Comparison of ENCODE assay signal across 6 cellular contexts in the genomic region with DNA sequence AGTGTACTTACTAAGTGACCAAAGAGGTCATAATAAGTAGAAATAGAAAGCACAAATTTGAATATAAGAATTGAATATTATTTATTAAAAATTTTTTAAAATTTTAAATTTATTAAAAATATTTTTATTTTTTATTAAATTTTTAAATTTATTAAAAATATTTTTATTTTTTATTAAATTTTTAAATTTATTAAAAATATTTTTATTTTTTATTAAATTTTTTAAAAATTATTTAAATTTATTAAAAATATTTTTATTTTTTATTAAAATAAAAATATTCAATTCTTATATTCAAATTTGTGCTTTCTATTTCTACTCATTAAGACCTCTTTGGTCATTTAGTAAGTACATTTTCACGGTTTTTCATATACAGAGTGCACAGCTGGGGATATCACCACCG.
DNase-seq lines count a peak whose midpoint lies in the region; ATAC-seq, FAIRE-seq and TF ChIP-seq lines count a peak whose summit lies in the region.
"Not testable (repeated sequence)": the region's sequence is repeated elsewhere in the genome, so short reads cannot be mapped to it uniquely, and the experiment has no call there.

No MANE protein-coding gene starts in this region.

- H3K9me3 Mint-ChIP-seq in WTC11, result peaks cover 12% of the 10 kb centered on the region

- not testable (repeated sequence) for DNase-seq in RCC 7860 (ENCODE audit: low spot score); WTC11 (ENCODE audit: low spot score); pancreas

- H3K9me3 ChIP-seq in pancreas, result not testable (repeated sequence)

- intact Hi-C loops in pancreas (cut with DNase I), result not testable (repeated sequence)

- H3K27me3 ChIP-seq in pancreas, result not testable (repeated sequence)

- CTCF ChIA-PET in WTC11 (lab: Charles Lee), result not testable (repeated sequence)

- not testable (repeated sequence) for H3K36me3 ChIP-seq in pancreas

- not testable (repeated sequence) for H3K4me3 Mint-ChIP-seq in WTC11

- peak; percentile 99 for FAIRE-seq in A204.1 (lab: Jason Lieb, UNC)
- FAIRE-seq in RCC 7860 (lab: Jason Lieb, UNC), result peak; percentile 100
- FAIRE-seq in endometrium (lab: Jason Lieb, UNC), result peak; percentile 97
- FAIRE-seq in islet of Langerhans (lab: Jason Lieb, UNC), result peak; percentile 64
- FAIRE-seq in pancreas (lab: Jason Lieb, UNC), result peak; percentile 99

- WGBS in pancreas, 2 donors, result 86 to 97% methylated on average over 2 of the region's 2 CpGs

- POLR2A ChIA-PET in WTC11 (lab: Charles Lee), result not testable (repeated sequence)

- not testable (repeated sequence) for H3K27ac Mint-ChIP-seq in WTC11

- TF ChIP-seq CTCF in WTC11 (IDR thresholded peaks at IDR 0.05); pancreas (IDR thresholded peaks at IDR 0.05): not testable (repeated sequence)

- not testable (repeated sequence) for H3K4me3 ChIP-seq in pancreas

- not testable (repeated sequence) for H3K4me1 ChIP-seq in pancreas

- H3K4me1 Mint-ChIP-seq in WTC11, result not testable (repeated sequence)

- not testable (repeated sequence) for ATAC-seq in WTC11, pancreas

- not testable (repeated sequence) for H3K27me3 Mint-ChIP-seq in WTC11 (ENCODE audit: low read depth)

- not testable (repeated sequence) for H3K36me3 Mint-ChIP-seq in WTC11

- H3K27ac ChIP-seq in pancreas, result not testable (repeated sequence)

TF ChIP-seq in WTC11, 78 proteins besides CTCF, POLR2A, EP300 and RAD21:
- peak; percentile 95; the same call in 1 of the 2 replicates for TF ChIP-seq HMGA2 (CRISPR knock-in tag; IDR thresholded peaks at IDR 0.05)
